14 cellular contexts compared by ENCODE assay signal in genomic region chr12:22477166-22477893, GRCh38.
DNase-seq lines count a peak whose midpoint lies in the region; ATAC-seq and TF ChIP-seq lines count a peak whose summit lies in the region.
"Had no signal": no experiment of that assay in that cellular context is flagged by ENCODE, and none has a peak within 500 bp of the region (broad histone marks: within the 10 kb centered on the region; RNA-seq: fewer than 3 reads in every experiment).

No MANE protein-coding gene starts in this region.

- H3K9me3 Mint-ChIP-seq in memory B cell, result no peaks in the 10 kb centered on the region
- no peaks in the 10 kb centered on the region for H3K9me3 Mint-ChIP-seq in CD4-positive, alpha-beta memory T cell
- H3K9me3 Mint-ChIP-seq: T-helper 1 cell treated with Interleukin-12 subunit alpha and Interleukin-12 subunit beta and Interleukin-4 antibody, amounts not matched to agents 30 μg/mL and 1 μg/mL, for 36 hours; type B pancreatic cell had no signal

- DNase-seq in BJ (ENCODE audit: low read depth) (peak; percentile 41), HS-27A (ENCODE audit: low read depth) (peak; percentile 72), brain microvascular endothelial cell (peak; percentile 86), memory B cell (ENCODE audit: low spot score in 2 of 2) (no peak)
- DNase-seq in CD4-positive, alpha-beta memory T cell, result no peak
- DNase-seq: activated CD8-positive, alpha-beta memory T cell treated with anti-CD3 and anti-CD28 coated beads, Interleukin-2, amount 50 U/mL, for 48 hours; DMS79; heart left ventricle; NCI-H187; retina had no signal

- H3K4me1 ChIP-seq in CD4-positive, alpha-beta memory T cell (ENCODE audit: insufficient read depth, low read length), result peaks cover 10% of the 10 kb centered on the region

- no peaks in the 10 kb centered on the region for H3K36me3 ChIP-seq in BJ (ENCODE audit: control insufficient read depth, insufficient read depth, low read length)
- H3K36me3 ChIP-seq in brain microvascular endothelial cell (replicated peaks), result no peaks in the 10 kb centered on the region
- H3K36me3 ChIP-seq in CD4-positive, alpha-beta memory T cell (ENCODE audit: insufficient read depth, low read length), result peaks cover 6% of the 10 kb centered on the region

- intact Hi-C loops in CD4-positive, alpha-beta memory T cell (cut with micrococcal nuclease), result no loop called here

- H3K4me3 Mint-ChIP-seq in memory B cell, result no peak overlapping the region
- peak overlapping the region in 1 of 8 donors; percentile 45 for H3K4me3 Mint-ChIP-seq in CD4-positive, alpha-beta memory T cell
- H3K4me3 Mint-ChIP-seq: T-helper 1 cell treated with Interleukin-12 subunit alpha and Interleukin-12 subunit beta and Interleukin-4 antibody, amounts not matched to agents 30 μg/mL and 1 μg/mL, for 36 hours; type B pancreatic cell had no signal

- H3K36me3 Mint-ChIP-seq in memory B cell, result peaks cover 23% of the 10 kb centered on the region
- peaks cover 27 to 36% of the 10 kb centered on the region in 2 donors for H3K36me3 Mint-ChIP-seq in CD4-positive, alpha-beta memory T cell

- ATAC-seq in memory B cell (ENCODE audit: low read depth) (no peak), HG02870 (IDR thresholded peaks at IDR 0.05; ENCODE audit: unreplicated experiment) (no peak), GM21786 (IDR thresholded peaks at IDR 0.05; ENCODE audit: unreplicated experiment) (no peak)

- peaks cover 16% of the 10 kb centered on the region for H3K4me1 Mint-ChIP-seq in memory B cell
- peaks cover 17 to 25% (median 18%) of the 10 kb centered on the region in 4 donors for H3K4me1 Mint-ChIP-seq in CD4-positive, alpha-beta memory T cell

- H3K27ac Mint-ChIP-seq in memory B cell, result peak overlapping the region; percentile 45
- peak overlapping the region in 2 of 7 donors; percentile 1 to 35 for H3K27ac Mint-ChIP-seq in CD4-positive, alpha-beta memory T cell
- H3K27ac Mint-ChIP-seq: type B pancreatic cell had no signal

- H3K4me3 ChIP-seq in BJ (ENCODE audit: low read depth, low read length) (no peak overlapping the region), brain microvascular endothelial cell (ENCODE audit: low read depth, low read length) (no peak overlapping the region)
- H3K4me3 ChIP-seq in CD4-positive, alpha-beta memory T cell (ENCODE audit: low read length in 2 of 2), result no peak overlapping the region
- H3K4me3 ChIP-seq: heart left ventricle had no signal

- POLR2A ChIA-PET in BJ (lab: Charles Lee), result no interaction called here
- POLR2A ChIA-PET in CD4-positive, alpha-beta memory T cell (lab: Charles Lee; ENCODE audit: partially characterized antibody), result interaction anchor here (1.1 kb wide), 1 partner anchor 976 kb away, joined by 3 read pairs; the partner anchor contains the start of genes GOLT1B and RECQL

- H3K27me3 ChIP-seq in BJ (ENCODE audit: control insufficient read depth, insufficient read depth, low read length) (no peaks in the 10 kb centered on the region), brain microvascular endothelial cell (replicated peaks) (no peaks in the 10 kb centered on the region)
- H3K27me3 ChIP-seq in CD4-positive, alpha-beta memory T cell (ENCODE audit: insufficient read depth, low read length), result no peaks in the 10 kb centered on the region
- H3K27me3 ChIP-seq: heart left ventricle had no signal

- no peaks in the 10 kb centered on the region for H3K9me3 ChIP-seq in CD4-positive, alpha-beta memory T cell (ENCODE audit: control insufficient read depth in 1 of 2, low read length in 2 of 2)
- H3K9me3 ChIP-seq: heart left ventricle had no signal

- H3K27ac ChIP-seq in brain microvascular endothelial cell, result peak overlapping the region; percentile 68
- no peak overlapping the region for H3K27ac ChIP-seq in CD4-positive, alpha-beta memory T cell (ENCODE audit: low read depth, low read length)
- H3K27ac ChIP-seq: heart left ventricle had no signal

- TF ChIP-seq CTCF in BJ (IDR thresholded peaks at IDR 0.05; ENCODE audit: insufficient read depth, low read depth, low read length) (no peak), brain microvascular endothelial cell (IDR thresholded peaks at IDR 0.05; ENCODE audit: low read depth, low read length, missing control alignments) (no peak)

- no peaks in the 10 kb centered on the region for H3K27me3 Mint-ChIP-seq in memory B cell
- H3K27me3 Mint-ChIP-seq in CD4-positive, alpha-beta memory T cell, result no peaks in the 10 kb centered on the region
- H3K27me3 Mint-ChIP-seq: type B pancreatic cell had no signal

- CTCF ChIA-PET in BJ (lab: Yijun Ruan, JAX), result interaction anchor here (0.7 to 5.3 kb wide), 2 partner anchors 17 to 33 kb away, joined by 3 to 25 read pairs; no protein-coding TSS in a partner anchor
- CTCF ChIA-PET in CD4-positive, alpha-beta memory T cell (lab: Charles Lee; ENCODE audit: partially characterized antibody), result interaction anchor here (1.4 kb wide), 1 partner anchor 18 kb away, joined by 3 read pairs; no protein-coding TSS in a partner anchor

- in situ Hi-C loops in brain microvascular endothelial cell (cut with HindIII; ENCODE audit: low pct_ligation_motif_present, low sequenced_read_pairs), result no loop called here

Comparison
In these comparisons a context has a peak if more than half of its experiments do, and no peak if none do; other contexts are left out.
1. DNase-seq: peak in BJ (single experiment), HS-27A (single experiment) and brain microvascular endothelial cell (single experiment); none in memory B cell (0 of 2) and CD4-positive, alpha-beta memory T cell (0 of 5).